1 cellular context compared by ENCODE assay signal in genomic region chr17:39923836-39924690, GRCh38.
TF ChIP-seq lines count a peak whose summit lies in the region.

No MANE protein-coding gene starts in this region.

TF ChIP-seq in HepG2, 621 proteins besides CTCF, POLR2A, EP300 and RAD21 (continued from another document and continues in another):
- TF ChIP-seq ZNF770 (CRISPR knock-in tag; IDR thresholded peaks at IDR 0.05), result peak; percentile 62
- no peak for TF ChIP-seq ZNF75D (CRISPR knock-in tag; IDR thresholded peaks at IDR 0.05; ENCODE audit: borderline replicate concordance)
- peak; percentile 100 for TF ChIP-seq PAXIP1 (CRISPR knock-in tag; conservative IDR thresholded peaks at IDR 0.05)
- no peak for TF ChIP-seq AKNA (CRISPR knock-in tag; IDR thresholded peaks at IDR 0.05; ENCODE audit: borderline replicate concordance)
- peak; percentile 88 for TF ChIP-seq HINFP (CRISPR knock-in tag; IDR thresholded peaks at IDR 0.05; ENCODE audit: low read depth)
- TF ChIP-seq RNF2 (conservative IDR thresholded peaks at IDR 0.05; ENCODE audit: low read depth), result peak; percentile 91
- TF ChIP-seq ZNF674 (CRISPR knock-in tag; IDR thresholded peaks at IDR 0.05; ENCODE audit: low read depth), result no peak
- TF ChIP-seq IKZF5 (CRISPR knock-in tag; IDR thresholded peaks at IDR 0.05), result peak; percentile 99
- no peak for TF ChIP-seq ZNF576 (CRISPR knock-in tag; IDR thresholded peaks at IDR 0.05)
- peak; percentile 95 for TF ChIP-seq ZNF407 (CRISPR knock-in tag; IDR thresholded peaks at IDR 0.05; ENCODE audit: not compliant biosample characterization)
- peak; percentile 79 for TF ChIP-seq GATAD1 (CRISPR knock-in tag; IDR thresholded peaks at IDR 0.05)
- TF ChIP-seq ZNF256 (CRISPR knock-in tag; conservative IDR thresholded peaks at IDR 0.05), result 0 out of 2 replicates have a peak, but pooled peaks have one; percentile 73
- 0 out of 2 replicates have a peak, but pooled peaks have one; percentile 49 for TF ChIP-seq DNMT3B (CRISPR knock-in tag; conservative IDR thresholded peaks at IDR 0.05)
- peak; percentile 92 for TF ChIP-seq ZNF441 (CRISPR knock-in tag; IDR thresholded peaks at IDR 0.05; ENCODE audit: borderline replicate concordance)
- peak; percentile 92 for TF ChIP-seq THAP11 (CRISPR knock-in tag; IDR thresholded peaks at IDR 0.05)
- TF ChIP-seq ZC3H4 (CRISPR knock-in tag; IDR thresholded peaks at IDR 0.05; ENCODE audit: borderline replicate concordance), result peak; percentile 41; the same call in 1 of the 2 replicates
- TF ChIP-seq ZFP37 (CRISPR knock-in tag; IDR thresholded peaks at IDR 0.05; ENCODE audit: borderline replicate concordance), result peak; percentile 91; the same call in 1 of the 2 replicates
- TF ChIP-seq SNAPC5 (CRISPR knock-in tag; IDR thresholded peaks at IDR 0.05; ENCODE audit: borderline replicate concordance), result no peak; the same call in 1 of the 2 replicates
- TF ChIP-seq DPF2 (CRISPR knock-in tag; IDR thresholded peaks at IDR 0.05; ENCODE audit: borderline replicate concordance, low read depth), result peak; percentile 98
- no peak for TF ChIP-seq AGO1 (IDR thresholded peaks at IDR 0.05; ENCODE audit: low read depth, low read length, poor library complexity, severe bottlenecking)
- no peak for TF ChIP-seq FIP1L1 (IDR thresholded peaks at IDR 0.05; ENCODE audit: borderline replicate concordance, insufficient read depth, low read depth, low read length)
- peak; percentile 62; the same call in 1 of the 2 replicates for TF ChIP-seq ZZZ3 (CRISPR knock-in tag; IDR thresholded peaks at IDR 0.05; ENCODE audit: borderline replicate concordance)
- TF ChIP-seq ZNF563 (CRISPR knock-in tag; IDR thresholded peaks at IDR 0.05), result no peak; the same call in 1 of the 2 replicates
- no peak for TF ChIP-seq CBX2 (IDR thresholded peaks at IDR 0.05; ENCODE audit: low read depth, low read length)
- peak; percentile 77; the same call in 1 of the 2 replicates for TF ChIP-seq CBX2 (CRISPR knock-in tag; IDR thresholded peaks at IDR 0.05; ENCODE audit: low read depth)
- no peak for TF ChIP-seq ZNF850 (CRISPR knock-in tag; conservative IDR thresholded peaks at IDR 0.05)
- TF ChIP-seq ZKSCAN5 (CRISPR knock-in tag; IDR thresholded peaks at IDR 0.05), result 0 out of 2 replicates have a peak, but pooled peaks have one; percentile 4
- TF ChIP-seq REL (CRISPR knock-in tag; conservative IDR thresholded peaks at IDR 0.05), result peak; percentile 85
- TF ChIP-seq ZNF788 (CRISPR knock-in tag; IDR thresholded peaks at IDR 0.05; ENCODE audit: borderline replicate concordance), result peak; percentile 95
- peak; percentile 77 for TF ChIP-seq AGO2 (optimal IDR thresholded peaks at IDR 0.05; ENCODE audit: low read depth, low read length)
- TF ChIP-seq BORCS8-MEF2B (CRISPR knock-in tag; IDR thresholded peaks at IDR 0.05), result peak; percentile 66
- 0 out of 2 replicates have a peak, but pooled peaks have one; percentile 7 for TF ChIP-seq NFE2L2 (IDR thresholded peaks at IDR 0.05; ENCODE audit: low read length)
- peak; percentile 49; the same call in 1 of the 2 replicates for TF ChIP-seq RBFOX2 (IDR thresholded peaks at IDR 0.05; ENCODE audit: low read depth, low read length)
- peak; percentile 67 for TF ChIP-seq POLR2G (IDR thresholded peaks at IDR 0.05; ENCODE audit: low read depth, low read length)
- no peak for TF ChIP-seq ZNF10 (CRISPR knock-in tag; IDR thresholded peaks at IDR 0.05; ENCODE audit: borderline replicate concordance, low read depth)
- peak; percentile 92 for TF ChIP-seq TOPORS (CRISPR knock-in tag; IDR thresholded peaks at IDR 0.05)
